In genomic region chr16:66898933-66899309, GRCh38 we compare ENCODE assay signal across 13 cellular contexts. TPM values are rescaled to one million over a fixed set of nuclear protein-coding genes. Genes with fewer than 3 reads are reported as not detected.
A peak's percentile ranks its signal among the peaks of the same experiment; 100 is the strongest.
DNase-seq lines count a peak whose midpoint lies in the region; ATAC-seq, FAIRE-seq and TF ChIP-seq lines count a peak whose summit lies in the region.
"Had no signal": no experiment of that assay in that cellular context is flagged by ENCODE, and none has a peak within 500 bp of the region (broad histone marks: within the 10 kb centered on the region; RNA-seq: fewer than 3 reads in every experiment).

No MANE protein-coding gene starts in this region.

- no peaks in the 10 kb centered on the region for H3K9me3 Mint-ChIP-seq in stimulated activated memory B cell treated with anti-CD40 and anti-IgM and Interleukin-4, amounts not matched to agents 10 μg/mL and 1 μg/mL and 100 μg/mL, for 72 hours
- H3K9me3 Mint-ChIP-seq: activated naive CD4-positive, alpha-beta T cell treated with anti-CD3 and anti-CD28 coated beads, Interleukin-2, amount 50 U/mL, for 72 hours; memory B cell had no signal

- H3K36me3 ChIP-seq in WERI-Rb-1 (no peaks in the 10 kb centered on the region), stomach smooth muscle (ENCODE audit: control insufficient read depth in 2 of 2, insufficient read depth in 2 of 2, low read length in 2 of 2) (no peaks in the 10 kb centered on the region)

- ATAC-seq in right cardiac atrium (no peak), GM19463 (IDR thresholded peaks at IDR 0.05; ENCODE audit: unreplicated experiment) (no peak)
- no peak for ATAC-seq in stimulated activated memory B cell treated with anti-CD40 and anti-IgM and Interleukin-4, amounts not matched to agents 10 μg/mL and 1 μg/mL and 100 μg/mL, for 72 hours
- ATAC-seq: activated naive CD4-positive, alpha-beta T cell treated with anti-CD3 and anti-CD28 coated beads, Interleukin-2, amount 50 U/mL, for 72 hours had no signal

- peak overlapping the region; percentile 99 for H3K27ac ChIP-seq in WERI-Rb-1
- H3K27ac ChIP-seq in right cardiac atrium (ENCODE audit: low read length) = peak overlapping the region; percentile 98
- H3K27ac ChIP-seq in stomach smooth muscle (ENCODE audit: low read length) = peak overlapping the region; percentile 98

- H3K9me3 ChIP-seq in WERI-Rb-1 (ENCODE audit: severe bottlenecking) (no peaks in the 10 kb centered on the region), right cardiac atrium (ENCODE audit: control insufficient read depth, low read length) (no peaks in the 10 kb centered on the region), stomach smooth muscle (ENCODE audit: control insufficient read depth in 2 of 2, low read length in 2 of 2) (no peaks in the 10 kb centered on the region)

- no peak overlapping the region for H3K4me3 Mint-ChIP-seq in stimulated activated memory B cell treated with anti-CD40 and anti-IgM and Interleukin-4, amounts not matched to agents 10 μg/mL and 1 μg/mL and 100 μg/mL, for 72 hours
- H3K4me3 Mint-ChIP-seq: memory B cell had no signal

- no peaks in the 10 kb centered on the region for H3K27me3 ChIP-seq in WERI-Rb-1 (ENCODE audit: insufficient read depth, low read depth, severe bottlenecking)
- no peaks in the 10 kb centered on the region for H3K27me3 ChIP-seq in right cardiac atrium (ENCODE audit: control insufficient read depth, insufficient read depth)
- no peaks in the 10 kb centered on the region for H3K27me3 ChIP-seq in stomach smooth muscle (ENCODE audit: control insufficient read depth in 1 of 2, insufficient read depth in 2 of 2, low read length in 2 of 2)

- H3K4me3 ChIP-seq in WERI-Rb-1 (ENCODE audit: low read depth, low read length) = no peak overlapping the region
- no peak overlapping the region for H3K4me3 ChIP-seq in right cardiac atrium (ENCODE audit: low read length)
- no peak overlapping the region for H3K4me3 ChIP-seq in stomach smooth muscle (ENCODE audit: low read length in 2 of 2)

- no peaks in the 10 kb centered on the region for H3K27me3 Mint-ChIP-seq in stimulated activated memory B cell treated with anti-CD40 and anti-IgM and Interleukin-4, amounts not matched to agents 10 μg/mL and 1 μg/mL and 100 μg/mL, for 72 hours

- H3K36me3 Mint-ChIP-seq in stimulated activated memory B cell treated with anti-CD40 and anti-IgM and Interleukin-4, amounts not matched to agents 10 μg/mL and 1 μg/mL and 100 μg/mL, for 72 hours = no peaks in the 10 kb centered on the region
- H3K36me3 Mint-ChIP-seq: activated naive CD4-positive, alpha-beta T cell treated with anti-CD3 and anti-CD28 coated beads, Interleukin-2, amount 50 U/mL, for 72 hours; memory B cell had no signal

- DNase-seq in WERI-Rb-1 (no peak), right cardiac atrium (no peak), HTR-8/SVneo (ENCODE audit: insufficient read length, low spot score) (no peak)
- DNase-seq: DMS79 treated with DMSO at 0.1 percent for 48 hours, NCI-H2171 treated with DMSO at 0.1 percent for 48 hours had no signal

- no peak overlapping the region for H3K27ac Mint-ChIP-seq in stimulated activated memory B cell treated with anti-CD40 and anti-IgM and Interleukin-4, amounts not matched to agents 10 μg/mL and 1 μg/mL and 100 μg/mL, for 72 hours
- H3K27ac Mint-ChIP-seq: memory B cell had no signal

- 79% methylated on average over 2 of the region's 2 CpGs for WGBS in right cardiac atrium

- peaks cover 15% of the 10 kb centered on the region for H3K4me1 Mint-ChIP-seq in stimulated activated memory B cell treated with anti-CD40 and anti-IgM and Interleukin-4, amounts not matched to agents 10 μg/mL and 1 μg/mL and 100 μg/mL, for 72 hours

- peaks cover 27% of the 10 kb centered on the region for H3K4me1 ChIP-seq in right cardiac atrium (ENCODE audit: control insufficient read depth, insufficient read depth, low read length)
- peaks cover 63% of the 10 kb centered on the region for H3K4me1 ChIP-seq in stomach smooth muscle (ENCODE audit: control insufficient read depth, insufficient read depth, low read length)

- no peak for FAIRE-seq in HTR-8/SVneo (lab: Jason Lieb, UNC)

- H3K9ac ChIP-seq in stomach smooth muscle (ENCODE audit: low read length in 2 of 2) = peak overlapping the region in 1 of 2 donors; percentile 32

- TF ChIP-seq CTCF in WERI-Rb-1 (IDR thresholded peaks at IDR 0.05; ENCODE audit: low read depth, low read length) = no peak

- intact Hi-C loops in right cardiac atrium (cut with DNase I) = loop anchor here in 3 of 4 donors (5.0 to 10.0 kb wide), 2 partner anchors 33 to 46 kb away; partner anchors contain the start of gene CIAO2B (in 2 of the 3)

RNA-seq across cellular contexts. Expression of gene PDP2, which starts 18.6 kb away (rescaled TPM):
- 1 to 10 TPM; 3.8 to 4.4 (median 4.1) TPM for total RNA-seq in right cardiac atrium
- 2.1 TPM for polyA plus RNA-seq in right cardiac atrium

RNA-seq across cellular contexts. Expression of gene CDH16, which starts 19.8 kb away (rescaled TPM):
- under 1 TPM; 0.38 to 0.97 (median 0.65) TPM for total RNA-seq in right cardiac atrium
- 0.50 TPM for polyA plus RNA-seq in right cardiac atrium
- total RNA-seq: activated naive CD4-positive, alpha-beta T cell treated with anti-CD3 and anti-CD28 coated beads, Interleukin-2, amount 50 U/mL, for 72 hours; chondrocyte; omental fat pad had no signal
- polyA plus RNA-seq: BJ had no signal

RNA-seq across cellular contexts. Expression of gene RRAD, which starts 26.4 kb away (rescaled TPM):
- 100 to 1,000 TPM; 135 to 299 (median 142) TPM for total RNA-seq in right cardiac atrium
- 375 TPM for polyA plus RNA-seq in right cardiac atrium

RNA-seq across cellular contexts. Expression of gene CIAO2B, which starts 35.3 kb away (rescaled TPM):
- 100 to 1,000 TPM in 2 of 4 donors, 10 to 100 TPM in 2; 82.8 to 104 (median 100) TPM for total RNA-seq in right cardiac atrium
- 239 TPM for polyA plus RNA-seq in right cardiac atrium

RNA-seq across cellular contexts. Expression of gene CES2, which starts 36.4 kb away (rescaled TPM):
- 10 to 100 TPM; 32.4 to 47.6 (median 37.1) TPM for total RNA-seq in right cardiac atrium
- polyA plus RNA-seq in right cardiac atrium = 46.1 TPM
